In genomic region chr10:103491729-103492364, GRCh38 we compare ENCODE assay signal across 11 cellular contexts. TPM values are rescaled to one million over a fixed set of nuclear protein-coding genes. Genes with fewer than 3 reads are reported as not detected.
DNase-seq lines count a peak whose midpoint lies in the region; ATAC-seq and TF ChIP-seq lines count a peak whose summit lies in the region.
"Had no signal": no experiment of that assay in that cellular context is flagged by ENCODE, and none has a peak within 500 bp of the region (broad histone marks: within the 10 kb centered on the region; RNA-seq: fewer than 3 reads in every experiment).

No MANE protein-coding gene starts in this region.

- H3K4me1 Mint-ChIP-seq in activated T-helper 17 cell treated with anti-CD3 and anti-CD28 coated beads, Interleukin-2, amount 50 U/mL, for 72 hours = no peaks in the 10 kb centered on the region

- TF ChIP-seq CTCF in right atrium auricular region (IDR thresholded peaks at IDR 0.05) = no peak
- no peak for TF ChIP-seq CTCF in kidney epithelial cell (IDR thresholded peaks at IDR 0.05; ENCODE audit: insufficient read depth, low read length, poor library complexity, severe bottlenecking)
- TF ChIP-seq CTCF in vagina (IDR thresholded peaks at IDR 0.05) = no peak

- H3K27me3 Mint-ChIP-seq in activated T-helper 17 cell treated with anti-CD3 and anti-CD28 coated beads, Interleukin-2, amount 50 U/mL, for 72 hours = peaks cover 27% of the 10 kb centered on the region

- H3K27me3 ChIP-seq in right atrium auricular region (no peaks in the 10 kb centered on the region), kidney epithelial cell (ENCODE audit: control insufficient read depth, insufficient read depth, low read length) (peaks cover 25% of the 10 kb centered on the region), vagina (no peaks in the 10 kb centered on the region)

- H3K9me3 ChIP-seq in right atrium auricular region (no peaks in the 10 kb centered on the region), vagina (no peaks in the 10 kb centered on the region)

- H3K36me3 ChIP-seq in right atrium auricular region = no peaks in the 10 kb centered on the region
- H3K36me3 ChIP-seq in kidney epithelial cell (ENCODE audit: control insufficient read depth, insufficient read depth, low read length) = no peaks in the 10 kb centered on the region
- no peaks in the 10 kb centered on the region for H3K36me3 ChIP-seq in vagina

- H3K27ac Mint-ChIP-seq in activated T-helper 17 cell treated with anti-CD3 and anti-CD28 coated beads, Interleukin-2, amount 50 U/mL, for 72 hours = peak overlapping the region; percentile 4

- TF ChIP-seq POLR2A in vagina (IDR thresholded peaks at IDR 0.05) = no peak

- H3K36me3 Mint-ChIP-seq in activated T-helper 17 cell treated with anti-CD3 and anti-CD28 coated beads, Interleukin-2, amount 50 U/mL, for 72 hours (ENCODE audit: low read depth) = no peaks in the 10 kb centered on the region

- no peaks in the 10 kb centered on the region for H3K9me3 Mint-ChIP-seq in activated T-helper 17 cell treated with anti-CD3 and anti-CD28 coated beads, Interleukin-2, amount 50 U/mL, for 72 hours

- ATAC-seq in Right ventricle myocardium superior (ENCODE audit: poor library complexity) (peak; percentile 30), GM21825 (IDR thresholded peaks at IDR 0.05; ENCODE audit: unreplicated experiment) (no peak)
- no peak for ATAC-seq in activated T-helper 17 cell treated with anti-CD3 and anti-CD28 coated beads, Interleukin-2, amount 50 U/mL, for 72 hours (replicated peaks)

- H3K4me3 ChIP-seq in right atrium auricular region (no peak overlapping the region), kidney epithelial cell (ENCODE audit: low read depth, low read length) (no peak overlapping the region), vagina (no peak overlapping the region)

- intact Hi-C loops in Right ventricle myocardium superior (cut with DNase I) = no loop called here
- intact Hi-C loops in vagina (cut with DNase I) = no loop called here

- H3K4me3 Mint-ChIP-seq in activated T-helper 17 cell treated with anti-CD3 and anti-CD28 coated beads, Interleukin-2, amount 50 U/mL, for 72 hours = peak overlapping the region; percentile 84

- DNase-seq in Right ventricle myocardium superior = no peak
- no peak for DNase-seq in right atrium auricular region (ENCODE audit: low spot score)
- DNase-seq in kidney epithelial cell (ENCODE audit: low read depth) = peak; percentile 97
- DNase-seq in vagina (ENCODE audit: extremely low spot score in 2 of 2) = no peak
- no peak for DNase-seq in NOMO-1 treated with DMSO at 0.1 percent for 48 hours (lab: John Stamatoyannopoulos, UW; ENCODE audit: unreplicated experiment)
- DNase-seq in stimulated activated CD4-positive, alpha-beta T cell treated with anti-CD3 and anti-CD28 coated beads, Interleukin-15, amount 100 ng/mL, for 24 hours = no peak
- DNase-seq: activated CD4-positive, CD25-positive, alpha-beta regulatory T cell; DMS79 had no signal

- H3K27ac ChIP-seq in right atrium auricular region = no peak overlapping the region
- H3K27ac ChIP-seq in vagina = peak overlapping the region; percentile 71

- H3K4me1 ChIP-seq in right atrium auricular region (peaks cover 0 to 27% of the 10 kb centered on the region in 2 donors), vagina (peaks cover 39% of the 10 kb centered on the region)

RNA-seq across cellular contexts. Expression of gene NEURL1, which starts 1.7 kb away (rescaled TPM):
- 0.05 TPM for total RNA-seq in Right ventricle myocardium superior
- under 1 TPM in 1 of 2 donors, not detected in 1; 0.12 TPM for total RNA-seq in right atrium auricular region
- 1 to 10 TPM; 2.1 to 3.7 TPM for total RNA-seq in activated T-helper 17 cell treated with anti-CD3 and anti-CD28 coated beads, Interleukin-2, amount 50 U/mL, for 72 hours
- total RNA-seq in kidney epithelial cell = 1.3 and 2.1 TPM in 2 replicates
- 4.2 TPM for total RNA-seq in vagina

RNA-seq across cellular contexts. Expression of gene CALHM3, which starts 12.8 kb away (rescaled TPM):
- not detected for total RNA-seq in Right ventricle myocardium superior
- total RNA-seq in right atrium auricular region = not detected
- not detected for total RNA-seq in activated T-helper 17 cell treated with anti-CD3 and anti-CD28 coated beads, Interleukin-2, amount 50 U/mL, for 72 hours
- not detected in 2 replicates for total RNA-seq in kidney epithelial cell
- not detected for total RNA-seq in vagina
- total RNA-seq: temporal lobe had no signal

RNA-seq across cellular contexts. Expression of gene CALHM1, which starts 33.1 kb away (rescaled TPM):
- not detected for total RNA-seq in Right ventricle myocardium superior
- total RNA-seq in right atrium auricular region = not detected
- under 1 TPM in 1 of 2 donors, not detected in 1; 0.11 TPM for total RNA-seq in activated T-helper 17 cell treated with anti-CD3 and anti-CD28 coated beads, Interleukin-2, amount 50 U/mL, for 72 hours
- total RNA-seq in kidney epithelial cell = not detected in 2 replicates
- total RNA-seq in vagina = not detected
- total RNA-seq: temporal lobe had no signal

RNA-seq across cellular contexts. Expression of gene CALHM2, which starts 39.7 kb away (rescaled TPM):
- total RNA-seq in Right ventricle myocardium superior (11.6 TPM), right atrium auricular region (10 to 100 TPM; 23.8 to 57.7 TPM), kidney epithelial cell (0.07 and 0.25 TPM in 2 replicates), vagina (94.3 TPM)
- total RNA-seq in activated T-helper 17 cell treated with anti-CD3 and anti-CD28 coated beads, Interleukin-2, amount 50 U/mL, for 72 hours = 10 to 100 TPM; 18.2 to 26.0 TPM
